18 cellular contexts compared by ENCODE assay signal in the genomic region with DNA sequence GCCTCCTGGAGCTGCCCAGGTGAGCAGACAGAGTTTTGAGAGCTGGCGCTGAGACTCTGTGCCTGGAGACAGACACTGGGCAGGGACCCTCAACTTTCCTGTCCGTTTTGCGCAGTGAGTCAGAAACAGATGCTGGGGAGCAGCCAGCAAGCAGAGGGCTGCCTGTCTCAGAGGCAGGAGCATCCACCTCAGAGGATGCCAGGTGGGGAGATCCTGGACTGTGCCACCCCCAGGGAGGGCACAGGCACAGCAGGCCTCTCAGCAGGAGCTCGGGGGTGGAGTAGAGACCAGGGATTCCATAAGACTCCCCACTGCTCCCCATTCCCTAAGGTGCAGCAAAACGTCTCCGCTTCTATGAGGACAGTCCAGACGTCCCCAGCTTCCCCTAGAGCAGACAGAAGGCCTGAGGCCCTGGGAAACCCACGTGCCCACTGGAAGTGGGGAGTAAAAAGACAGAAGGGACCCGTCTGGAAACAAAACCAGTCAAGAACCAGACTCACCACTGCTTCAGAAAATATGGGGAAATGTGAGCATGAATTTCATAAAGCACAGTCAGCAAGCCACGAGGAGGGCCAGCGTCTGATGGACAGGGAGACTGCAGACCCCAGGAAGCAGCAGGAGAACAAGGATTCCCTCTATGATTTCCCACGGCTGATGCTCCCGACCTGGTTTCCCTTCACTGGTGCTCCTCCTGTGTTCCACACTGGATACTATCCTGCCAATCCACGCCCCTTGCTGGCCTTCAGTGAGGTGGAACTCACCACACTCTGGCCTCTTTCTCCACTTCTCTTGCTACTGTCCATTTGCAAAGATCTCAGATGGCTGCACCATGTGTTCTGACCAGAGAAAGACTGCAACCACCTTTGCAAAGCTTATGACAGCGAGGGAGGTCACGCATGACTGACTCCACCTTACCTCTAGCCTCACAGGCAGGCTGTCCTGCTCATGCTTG.
DNase-seq lines count a peak whose midpoint lies in the region; ATAC-seq and TF ChIP-seq lines count a peak whose summit lies in the region.
"Had no signal": no experiment of that assay in that cellular context is flagged by ENCODE, and none has a peak within 500 bp of the region (broad histone marks: within the 10 kb centered on the region; RNA-seq: fewer than 3 reads in every experiment).

No MANE protein-coding gene starts in this region.

- H3K9me3 ChIP-seq in sigmoid colon, result no peaks in the 10 kb centered on the region

- no peaks in the 10 kb centered on the region for H3K4me1 ChIP-seq in GM23338 (ENCODE audit: insufficient read depth)
- H3K4me1 ChIP-seq in sigmoid colon, result no peaks in the 10 kb centered on the region

- peaks cover 3% of the 10 kb centered on the region for H3K27me3 Mint-ChIP-seq in GM23338 (ENCODE audit: insufficient read depth, low read depth, poor library complexity)
- peaks cover 10% of the 10 kb centered on the region for H3K27me3 Mint-ChIP-seq in WTC11 (ENCODE audit: low read depth)
- H3K27me3 Mint-ChIP-seq in activated T-helper 1 cell treated with anti-CD3 and anti-CD28 coated beads, Interleukin-12 subunit alpha, Interleukin-12 subunit beta, Interleukin-2, Interleukin-4 antibody, amounts not matched to agents 30 ng/mL and 10 ng/mL and 1 ng/mL, durations not matched to agents 14 hours and 24 hours and 36 hours (ENCODE audit: insufficient read depth), result no peaks in the 10 kb centered on the region

- TF ChIP-seq CTCF in GM23338 (conservative IDR thresholded peaks at IDR 0.05; ENCODE audit: low read depth in 2 of 2), result no peak
- no peak for TF ChIP-seq CTCF in WTC11 (IDR thresholded peaks at IDR 0.05)
- TF ChIP-seq CTCF in sigmoid colon (IDR thresholded peaks at IDR 0.05), result no peak

- H2AFZ ChIP-seq in GM23338, result no peak overlapping the region

- H3K4me3 ChIP-seq in GM23338 (no peak overlapping the region), sigmoid colon (no peak overlapping the region)

- H3K9me3 Mint-ChIP-seq in GM23338 (no peaks in the 10 kb centered on the region), WTC11 (no peaks in the 10 kb centered on the region)
- H3K9me3 Mint-ChIP-seq in activated T-helper 1 cell treated with anti-CD3 and anti-CD28 coated beads, Interleukin-12 subunit alpha, Interleukin-12 subunit beta, Interleukin-2, Interleukin-4 antibody, amounts not matched to agents 30 ng/mL and 10 ng/mL and 1 ng/mL, durations not matched to agents 14 hours and 24 hours and 36 hours, result no peaks in the 10 kb centered on the region
- H3K9me3 Mint-ChIP-seq: activated T-cell treated with anti-CD3 and anti-CD28 coated beads, Interleukin-2, amount 50 U/mL, for 72 hours had no signal

- TF ChIP-seq POLR2A in sigmoid colon (IDR thresholded peaks at IDR 0.05), result no peak

- H3K4me1 Mint-ChIP-seq in GM23338 (peaks cover 5% of the 10 kb centered on the region; the same call in 1 of the 3 replicates), WTC11 (peaks cover 12% of the 10 kb centered on the region)
- no peaks in the 10 kb centered on the region for H3K4me1 Mint-ChIP-seq in activated T-helper 1 cell treated with anti-CD3 and anti-CD28 coated beads, Interleukin-12 subunit alpha, Interleukin-12 subunit beta, Interleukin-2, Interleukin-4 antibody, amounts not matched to agents 30 ng/mL and 10 ng/mL and 1 ng/mL, durations not matched to agents 14 hours and 24 hours and 36 hours (ENCODE audit: low read depth)

- H3K36me3 ChIP-seq in GM23338 (ENCODE audit: insufficient read depth) (no peaks in the 10 kb centered on the region), sigmoid colon (no peaks in the 10 kb centered on the region)

- H3K9me2 ChIP-seq in GM23338 (ENCODE audit: insufficient read depth), result no peaks in the 10 kb centered on the region

- intact Hi-C loops in sigmoid colon (cut with DNase I), result no loop called here
- intact Hi-C loops in activated T-helper 1 cell treated with anti-CD3 and anti-CD28 coated beads, Interleukin-12 subunit alpha, Interleukin-12 subunit beta, Interleukin-2, Interleukin-4 antibody, amounts not matched to agents 30 ng/mL and 10 ng/mL and 1 ng/mL, durations not matched to agents 14 hours and 24 hours and 36 hours (cut with micrococcal nuclease), result no loop called here

- H3K27me3 ChIP-seq in GM23338 (ENCODE audit: insufficient read depth), result no peaks in the 10 kb centered on the region
- peaks cover 0 to 19% (median 0%) of the 10 kb centered on the region in 3 donors for H3K27me3 ChIP-seq in sigmoid colon

- H4K20me1 ChIP-seq in GM23338 (replicated peaks; ENCODE audit: insufficient read depth), result no peaks in the 10 kb centered on the region

- POLR2A ChIA-PET in WTC11 (lab: Charles Lee), result no interaction called here

- H3K27ac ChIP-seq in GM23338 (ENCODE audit: low read depth) (no peak overlapping the region), sigmoid colon (no peak overlapping the region)
- H3K27ac ChIP-seq: epithelial cell of prostate, KMS-11 had no signal

- no peaks in the 10 kb centered on the region for H3K79me2 ChIP-seq in GM23338 (replicated peaks; ENCODE audit: insufficient read depth)

- no peak for TF ChIP-seq EP300 in sigmoid colon (IDR thresholded peaks at IDR 0.05)

- H3K36me3 Mint-ChIP-seq in GM23338 (ENCODE audit: low read depth) (no peaks in the 10 kb centered on the region; the same call in 2 of the 3 replicates), WTC11 (no peaks in the 10 kb centered on the region)
- H3K36me3 Mint-ChIP-seq in activated T-helper 1 cell treated with anti-CD3 and anti-CD28 coated beads, Interleukin-12 subunit alpha, Interleukin-12 subunit beta, Interleukin-2, Interleukin-4 antibody, amounts not matched to agents 30 ng/mL and 10 ng/mL and 1 ng/mL, durations not matched to agents 14 hours and 24 hours and 36 hours (ENCODE audit: low read depth), result no peaks in the 10 kb centered on the region

- H3K4me3 Mint-ChIP-seq in GM23338 (no peak overlapping the region), WTC11 (no peak overlapping the region)
- H3K4me3 Mint-ChIP-seq in activated T-helper 1 cell treated with anti-CD3 and anti-CD28 coated beads, Interleukin-12 subunit alpha, Interleukin-12 subunit beta, Interleukin-2, Interleukin-4 antibody, amounts not matched to agents 30 ng/mL and 10 ng/mL and 1 ng/mL, durations not matched to agents 14 hours and 24 hours and 36 hours, result no peak overlapping the region
- H3K4me3 Mint-ChIP-seq: activated CD4-positive, alpha-beta T cell treated with anti-CD3 and anti-CD28 coated beads for 36 hours; activated T-cell treated with anti-CD3 and anti-CD28 coated beads, Interleukin-2, amount 50 U/mL, for 72 hours had no signal

- peak; percentile 58 for ATAC-seq in GM23338
- ATAC-seq in WTC11, result peak; percentile 12; the same call in 1 of the 2 replicates
- ATAC-seq in left lobe of liver, result no peak
- ATAC-seq: activated CD4-positive, alpha-beta T cell treated with anti-CD3 and anti-CD28 coated beads for 36 hours; activated T-cell treated with anti-CD3 and anti-CD28 coated beads, Interleukin-2, amount 50 U/mL, for 72 hours had no signal

- H3F3A ChIP-seq in GM23338 (replicated peaks; ENCODE audit: low read depth), result no peaks in the 10 kb centered on the region

- CTCF ChIA-PET in WTC11 (lab: Charles Lee), result interaction anchor here (1.0 kb wide), 1 partner anchor 179 kb away, joined by 3 read pairs; no protein-coding TSS in a partner anchor

- no peak overlapping the region for H3K4me2 ChIP-seq in GM23338
- H3K4me2 ChIP-seq: KMS-11 had no signal

- no peak for DNase-seq in GM23338 (ENCODE audit: low spot score)
- DNase-seq in WTC11 (ENCODE audit: low spot score), result no peak
- peak; percentile 42 for DNase-seq in left lobe of liver (ENCODE audit: low spot score)
- DNase-seq in sigmoid colon, result peak; percentile 44
- DNase-seq in activated T-helper 1 cell treated with anti-CD3 and anti-CD28 coated beads, Interleukin-12 subunit alpha, Interleukin-12 subunit beta, Interleukin-2, Interleukin-4 antibody, amounts not matched to agents 30 ng/mL and 10 ng/mL and 1 ng/mL, durations not matched to agents 14 hours and 24 hours and 36 hours (ENCODE audit: low spot score), result no peak
- no peak for DNase-seq in effector CD8-positive, alpha-beta T cell (lab: John Stamatoyannopoulos, UW)
- no peak for DNase-seq in anterior cingulate cortex (lab: John Stamatoyannopoulos, UW)
- no peak for DNase-seq in dedifferentiated amniotic fluid mesenchymal stem cell (ENCODE audit: extremely low spot score)
- DNase-seq: activated CD4-positive, alpha-beta T cell treated with anti-CD3 and anti-CD28 coated beads for 36 hours; activated T-cell treated with anti-CD3 and anti-CD28 coated beads, Interleukin-2, amount 50 U/mL, for 72 hours; DMS153; NCI-H1105 treated with DMSO at 0.1 percent for 48 hours; NCI-H2227 treated with DMSO at 0.1 percent for 48 hours; NK-92 treated with Interleukin-12 subunit alpha and Interleukin-12 subunit beta, amount 100 ng/mL, for 24 hours; substantia nigra; T-helper 9 cell had no signal

- WGBS in sigmoid colon, 2 donors, result 77 to 84% methylated on average over 16 of the region's 16 CpGs

- H3K27ac Mint-ChIP-seq in GM23338 (no peak overlapping the region), WTC11 (no peak overlapping the region)
- no peak overlapping the region for H3K27ac Mint-ChIP-seq in activated T-helper 1 cell treated with anti-CD3 and anti-CD28 coated beads, Interleukin-12 subunit alpha, Interleukin-12 subunit beta, Interleukin-2, Interleukin-4 antibody, amounts not matched to agents 30 ng/mL and 10 ng/mL and 1 ng/mL, durations not matched to agents 14 hours and 24 hours and 36 hours
- H3K27ac Mint-ChIP-seq: activated CD4-positive, alpha-beta T cell treated with anti-CD3 and anti-CD28 coated beads for 36 hours; activated T-cell treated with anti-CD3 and anti-CD28 coated beads, Interleukin-2, amount 50 U/mL, for 72 hours had no signal

TF ChIP-seq in GM23338, 12 proteins besides CTCF, POLR2A, EP300 and RAD21 (continues in another document):
- TF ChIP-seq STAT1 (IDR thresholded peaks at IDR 0.05; ENCODE audit: unreplicated experiment), result no peak

TF ChIP-seq in WTC11, 78 proteins besides CTCF, POLR2A, EP300 and RAD21:
- TF ChIP-seq ZNF423 (CRISPR knock-in tag; IDR thresholded peaks at IDR 0.05), result peak; percentile 70
- no peak for TF ChIP-seq TEAD1 (CRISPR knock-in tag; IDR thresholded peaks at IDR 0.05)

Comparison
In these comparisons a context has a peak if more than half of its experiments do, and no peak if none do; other contexts are left out.
1. DNase-seq: peak in left lobe of liver (single experiment) and sigmoid colon (single experiment); none in GM23338 (single experiment), WTC11 (single experiment), activated T-helper 1 cell treated with anti-CD3 and anti-CD28 coated beads, Interleukin-12 subunit alpha, Interleukin-12 subunit beta, Interleukin-2, Interleukin-4 antibody, amounts not matched to agents 30 ng/mL and 10 ng/mL and 1 ng/mL, durations not matched to agents 14 hours and 24 hours and 36 hours (single experiment), effector CD8-positive, alpha-beta T cell (single experiment), anterior cingulate cortex (0 of 58) and dedifferentiated amniotic fluid mesenchymal stem cell (single experiment).